Comparison of ENCODE assay signal across 9 cellular contexts in the genomic region with DNA sequence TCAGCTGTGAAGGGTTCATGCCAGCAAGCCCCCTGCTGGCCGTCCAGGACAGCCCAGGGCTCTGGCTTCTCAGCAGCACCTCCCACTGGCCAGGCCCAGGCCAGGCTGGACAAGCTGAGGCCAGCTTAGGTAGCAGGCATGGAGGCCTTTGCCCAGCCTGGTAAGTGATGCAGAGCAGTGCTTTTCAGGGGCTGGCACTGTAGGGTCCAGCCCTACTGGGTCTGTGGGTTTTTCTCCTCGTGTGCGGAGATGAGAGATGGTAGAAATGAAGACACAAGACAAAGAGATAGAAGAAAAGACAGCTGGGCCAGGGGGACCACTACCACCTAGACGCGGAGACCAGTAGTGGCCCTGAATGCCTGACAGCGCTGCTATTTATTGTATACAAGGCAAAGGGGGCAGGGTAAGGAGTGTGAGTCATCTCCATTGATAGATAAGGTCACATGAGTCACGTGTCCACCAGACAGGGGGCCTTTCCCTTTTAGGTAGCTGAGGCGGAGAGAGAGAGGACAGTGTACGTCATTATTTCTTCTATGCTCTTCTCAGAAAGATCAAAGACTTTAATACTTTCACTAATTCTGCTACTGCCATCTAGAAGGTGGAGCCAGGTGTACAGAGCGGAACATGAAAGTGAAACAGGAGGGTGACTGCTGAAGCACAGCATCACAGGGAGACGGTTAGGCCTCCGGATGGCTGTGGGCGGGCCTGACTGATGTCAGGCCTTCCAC. TPM values are rescaled to one million over a fixed set of nuclear protein-coding genes. Genes with fewer than 3 reads are reported as not detected.
DNase-seq lines count a peak whose midpoint lies in the region; ATAC-seq, FAIRE-seq and TF ChIP-seq lines count a peak whose summit lies in the region.
"Not testable (repeated sequence)": the region's sequence is repeated elsewhere in the genome, so short reads cannot be mapped to it uniquely, and the experiment has no call there.
"Had no signal": no experiment of that assay in that cellular context is flagged by ENCODE, and none has a peak within 500 bp of the region (broad histone marks: within the 10 kb centered on the region; RNA-seq: fewer than 3 reads in every experiment).

No MANE protein-coding gene starts in this region.

- peak; percentile 53 for TF ChIP-seq EP300 in K562 (IDR thresholded peaks at IDR 0.05; ENCODE audit: low read length)

- FAIRE-seq in K562 (lab: Jason Lieb, UNC): peak; percentile 89

- peaks cover 38% of the 10 kb centered on the region for H3K79me2 ChIP-seq in K562 (ENCODE audit: control insufficient read depth, insufficient read depth, low read length)

- peak overlapping the region; percentile 92 to 100 (median 98) for H3K27ac Mint-ChIP-seq in immature natural killer cell

- H3K4me3 ChIP-seq in K562; skeletal muscle tissue (ENCODE audit: low read length in 3 of 3): not testable (repeated sequence)

- CTCF ChIA-PET in K562 (lab: Yijun Ruan, JAX; ENCODE audit: low intra/inter-chr PET ratio): interaction anchor here (1.5 kb wide), 1 partner anchor 212 kb away, joined by 3 read pairs; no protein-coding TSS in a partner anchor

- not testable (repeated sequence) for TF ChIP-seq RAD21 in K562 (CRISPR knock-in tag; conservative IDR thresholded peaks at IDR 0.05 in 1 of 2, IDR thresholded peaks at IDR 0.05 in 1 of 2)

- H3K4me3 Mint-ChIP-seq in immature natural killer cell: peak overlapping the region; percentile 66 to 91 (median 85)

- H3K9ac ChIP-seq in K562 (ENCODE audit: insufficient read depth in 1 of 2, low read depth in 2 of 2, low read length in 2 of 2) (peak overlapping the region; percentile 51 to 67; a peak in 2 of 4 replicates), skeletal muscle tissue (ENCODE audit: low read depth in 1 of 3, low read length in 3 of 3) (peak overlapping the region in 2 of 3 donors; percentile 40 to 50)

- BruUV-seq in K562 (replicated peaks; lab: Mats Ljungman, UMichigan): not testable (repeated sequence)

- ATAC-seq in GM18868 (IDR thresholded peaks at IDR 0.05; ENCODE audit: unreplicated experiment) (peak; percentile 76), HG02943 (IDR thresholded peaks at IDR 0.05; ENCODE audit: low read depth, unreplicated experiment) (peak; percentile 84), K562 (peak; percentile 99)

- not testable (repeated sequence) for H4K20me1 ChIP-seq in K562 (replicated peaks; ENCODE audit: control insufficient read depth, insufficient read depth, low read length)

- H3K36me3 ChIP-seq in K562 (ENCODE audit: control insufficient read depth, insufficient read depth, low read length) (peaks cover 82% of the 10 kb centered on the region), skeletal muscle tissue (ENCODE audit: control insufficient read depth in 3 of 3, insufficient read depth in 3 of 3, low read length in 3 of 3) (peaks cover 26 to 36% (median 26%) of the 10 kb centered on the region in 3 donors)

- intact Hi-C loops in K562 (cut with micrococcal nuclease): loop anchor here (1.0 kb wide), 1 partner anchor 212 kb away; no protein-coding TSS in a partner anchor

- H2AFZ ChIP-seq in K562 (ENCODE audit: low read depth, low read length): 0 out of 2 replicates have a peak overlapping the region, but pooled peaks have one; percentile 10

- H3K27ac ChIP-seq in K562 (ENCODE audit: extremely low read depth, low read depth, low read length) (peak overlapping the region; percentile 92; the same call in 2 of the 3 replicates), skeletal muscle tissue (ENCODE audit: low read depth, low read length) (peak overlapping the region; percentile 79)

- not testable (repeated sequence) for H3K4me1 ChIP-seq in K562 (replicated peaks in 1 of 2; ENCODE audit: control insufficient read depth in 2 of 2, insufficient read depth in 2 of 2, low read length in 2 of 2)
- H3K4me1 ChIP-seq in skeletal muscle tissue (ENCODE audit: control insufficient read depth in 3 of 3, insufficient read depth in 3 of 3, low read length in 3 of 3): peaks cover 25 to 33% (median 28%) of the 10 kb centered on the region in 3 donors

- in situ Hi-C loops in K562 (cut with MboI): loop anchor here (5.0 kb wide), 2 partner anchors 127 to 212 kb away; a partner anchor contains a TSS

- H3K4me1 Mint-ChIP-seq in immature natural killer cell: peaks cover 31 to 53% of the 10 kb centered on the region in 2 donors

- not testable (repeated sequence) for H3K9me3 Mint-ChIP-seq in immature natural killer cell

- H3K4me2 ChIP-seq in K562 (ENCODE audit: insufficient read depth, low read length): peak overlapping the region; percentile 71

- H3K27me3 Mint-ChIP-seq in immature natural killer cell (ENCODE audit: low read depth in 3 of 3): peaks cover 5 to 11% (median 10%) of the 10 kb centered on the region in 3 donors

- 1% methylated on average over 9 of the region's 13 CpGs for WGBS in K562 (ENCODE audit: insufficient coverage, low coverage, missing lambda C conversion rate)

- TF ChIP-seq CTCF in K562 (IDR thresholded peaks at IDR 0.05 in 2 of 3, conservative IDR thresholded peaks at IDR 0.05 in 1 of 3; ENCODE audit: insufficient read depth in 2 of 3, low read depth in 1 of 3, low read length in 3 of 3): peak; percentile 50 to 81 (median 76)

- peak; percentile 62 for TF ChIP-seq POLR2A in K562 (conservative IDR thresholded peaks at IDR 0.05)

- peaks cover 7 to 42% (median 9%) of the 10 kb centered on the region in 3 donors for H3K36me3 Mint-ChIP-seq in immature natural killer cell

- H3K27me3 ChIP-seq in K562 (ENCODE audit: control insufficient read depth in 2 of 2, insufficient read depth in 2 of 2, low read length in 2 of 2); skeletal muscle tissue (ENCODE audit: control insufficient read depth in 3 of 3, insufficient read depth in 3 of 3, low read length in 3 of 3): not testable (repeated sequence)

- not testable (repeated sequence) for H3K9me3 ChIP-seq in K562 (replicated peaks; ENCODE audit: control insufficient read depth, insufficient read depth, low read depth, low read length); skeletal muscle tissue (ENCODE audit: control insufficient read depth in 3 of 3, low read length in 3 of 3)

- POLR2A ChIA-PET in K562 (lab: Yijun Ruan, JAX): interaction anchor here (0.6 to 1.8 kb wide), 8 partner anchors 8 to 285 kb away, joined by 3 to 7 read pairs (median 4); no protein-coding TSS in a partner anchor

- peak; percentile 91 for DNase-seq in A172 (ENCODE audit: low spot score)
- DNase-seq in NCI-H460 (ENCODE audit: extremely low read depth, low read depth): peak; percentile 46
- peak; percentile 52 to 66 for DNase-seq in activated CD4-positive, alpha-beta T cell treated with anti-CD3 and anti-CD28 coated beads for 24 hours (ENCODE audit: low read depth in 2 of 2)
- peak in 1 of 4 experiments; percentile 93 for DNase-seq in K562 (ENCODE audit: extremely low read depth in 1 of 4, low spot score in 3 of 4)
- DNase-seq in immature natural killer cell: peak; percentile 87 to 90 (median 89)

- not testable (repeated sequence) for H3K9me1 ChIP-seq in K562 (ENCODE audit: control insufficient read depth, insufficient read depth, low read length)

RNA-seq across cellular contexts. Expression of a gene that starts 13.2 kb away (rescaled TPM):
- total RNA-seq in A172 (2014; rRNA removed; shearing (Covaris generic)): 14.3 and 16.4 TPM in 2 replicates
- 19.9 and 22.5 TPM in 2 replicates for total RNA-seq in NCI-H460 (2014; rRNA removed; shearing (Covaris generic))
- 508 and 575 TPM in 2 replicates for polyA plus RNA-seq in NCI-H460 (2014; cell fraction: nucleus; rRNA removed)
- 248 and 523 TPM in 2 replicates for total RNA-seq in K562 (2011; cell fraction: chromatin; rRNA removed; ENCODE audit: low replicate concordance)
- 303 and 304 TPM in 2 replicates for total RNA-seq in K562 (2011; cell fraction: nucleolus; rRNA removed)
- 245 and 257 TPM in 2 replicates for total RNA-seq in K562 (2011; cell fraction: nucleoplasm; rRNA removed)
- total RNA-seq in K562 (2014; rRNA removed) (37.0 and 37.7 TPM in 2 replicates), K562 (2014; rRNA removed; fragmentation: Illumina TruSeq; extraction: Trizol) (14.4 and 25.4 TPM in 2 replicates), K562 (2015; rRNA removed; fragmentation: Illumina TruSeq; extraction: Trizol) (30.7 and 32.3 TPM in 2 replicates), K562 (2021) (39.0 and 45.3 TPM in 2 replicates), skeletal muscle tissue (4.2 TPM)
- polyA plus RNA-seq in K562 (2011; rRNA removed) (39.2 and 56.1 TPM in 2 replicates), K562 (2014; fragmentation: Illumina TruSeq; extraction: Trizol) (49.9 and 56.7 TPM in 2 replicates), K562 (2014; fragmentation: Nextera tagmentation; extraction: Ambion mirVana) (1 to 10 TPM; 6.2 to 7.1 TPM), K562 (2014; rRNA removed) (94.6 and 99.3 TPM in 2 replicates), immature natural killer cell (10 to 100 TPM; 12.2 to 42.1 (median 12.2) TPM)
- 30.7 and 45.8 TPM in 2 replicates for polyA plus RNA-seq in K562 (2011; cell fraction: cytosol; rRNA removed)
- polyA plus RNA-seq in K562 (2011; cell fraction: nucleus; rRNA removed): 448 and 634 TPM in 2 replicates
- 39.7 and 51.9 TPM in 2 replicates for polyA plus RNA-seq in K562 (2012)
- polyA minus RNA-seq in K562 (2011; rRNA and poly(A)+ RNA removed): 8.3 and 12.6 TPM in 2 replicates
- polyA minus RNA-seq in K562 (2011; cell fraction: cytosol; rRNA and poly(A)+ RNA removed): 2.9 and 8.4 TPM in 2 replicates
- polyA minus RNA-seq in K562 (2011; cell fraction: nucleus; rRNA and poly(A)+ RNA removed): 43.1 and 49.8 TPM in 2 replicates

RNA-seq across cellular contexts. Expression of a gene that starts 28.6 kb away (rescaled TPM):
- not detected in 2 replicates for total RNA-seq in A172 (2014; rRNA removed; shearing (Covaris generic))
- 0.40 and 0.57 TPM in 2 replicates for total RNA-seq in NCI-H460 (2014; rRNA removed; shearing (Covaris generic))
- polyA plus RNA-seq in NCI-H460 (2014; cell fraction: nucleus; rRNA removed): 1.8 and 4.9 TPM in 2 replicates
- total RNA-seq in K562 (2011; cell fraction: chromatin; rRNA removed; ENCODE audit: low replicate concordance): 9.0 and 11.0 TPM in 2 replicates
- 5.9 and 6.2 TPM in 2 replicates for total RNA-seq in K562 (2011; cell fraction: nucleolus; rRNA removed)
- 8.1 and 8.8 TPM in 2 replicates for total RNA-seq in K562 (2011; cell fraction: nucleoplasm; rRNA removed)
- total RNA-seq in K562 (2014; rRNA removed): 0.23 and 0.41 TPM in 2 replicates
- 0.32 and 0.47 TPM in 2 replicates for total RNA-seq in K562 (2014; rRNA removed; fragmentation: Illumina TruSeq; extraction: Trizol)
- total RNA-seq in K562 (2015; rRNA removed; fragmentation: Illumina TruSeq; extraction: Trizol): 0.34 and 0.65 TPM in 2 replicates
- total RNA-seq in K562 (2021): 0.83 and 0.95 TPM in 2 replicates
- polyA plus RNA-seq in K562 (2011; rRNA removed): 1.8 and 3.1 TPM in 2 replicates
- polyA plus RNA-seq in K562 (2011; cell fraction: cytosol; rRNA removed): 1.8 and 3.1 TPM in 2 replicates
- 12.1 and 14.8 TPM in 2 replicates for polyA plus RNA-seq in K562 (2011; cell fraction: nucleus; rRNA removed)
- 0.79 and 2.9 TPM in 2 replicates for polyA plus RNA-seq in K562 (2012)
- polyA plus RNA-seq in K562 (2014; fragmentation: Illumina TruSeq; extraction: Trizol): 0.73 and 0.93 TPM in 2 replicates
- under 1 TPM; 0.13 to 0.21 TPM for polyA plus RNA-seq in K562 (2014; fragmentation: Nextera tagmentation; extraction: Ambion mirVana)
- polyA plus RNA-seq in K562 (2014; rRNA removed): 0.62 and 1.6 TPM in 2 replicates
- 0.30 TPM in 1 of 2 replicates, not detected in the other for polyA minus RNA-seq in K562 (2011; rRNA and poly(A)+ RNA removed)
- polyA minus RNA-seq in K562 (2011; cell fraction: cytosol; rRNA and poly(A)+ RNA removed): not detected in 2 replicates
- 1.1 and 1.6 TPM in 2 replicates for polyA minus RNA-seq in K562 (2011; cell fraction: nucleus; rRNA and poly(A)+ RNA removed)
- 1 to 10 TPM; 1.5 to 2.4 (median 2.0) TPM for polyA plus RNA-seq in immature natural killer cell
- 1.6 TPM for total RNA-seq in skeletal muscle tissue

RNA-seq across cellular contexts. Expression of a gene that starts 37.2 kb away (rescaled TPM):
- not detected in 2 replicates for total RNA-seq in A172 (2014; rRNA removed; shearing (Covaris generic))
- total RNA-seq in NCI-H460 (2014; rRNA removed; shearing (Covaris generic)): not detected in 2 replicates
- not detected in 2 replicates for polyA plus RNA-seq in NCI-H460 (2014; cell fraction: nucleus; rRNA removed)
- 0.21 and 0.53 TPM in 2 replicates for total RNA-seq in K562 (2011; cell fraction: chromatin; rRNA removed; ENCODE audit: low replicate concordance)
- total RNA-seq in K562 (2011; cell fraction: nucleolus; rRNA removed): not detected in 2 replicates
- not detected in 2 replicates for total RNA-seq in K562 (2011; cell fraction: nucleoplasm; rRNA removed)
- total RNA-seq in K562 (2014; rRNA removed): not detected in 2 replicates
- total RNA-seq in K562 (2014; rRNA removed; fragmentation: Illumina TruSeq; extraction: Trizol): not detected in 2 replicates
- not detected in 2 replicates for total RNA-seq in K562 (2015; rRNA removed; fragmentation: Illumina TruSeq; extraction: Trizol)
- total RNA-seq in K562 (2021): not detected in 2 replicates
- polyA plus RNA-seq in K562 (2011; rRNA removed): 0.04 TPM in 1 of 2 replicates, not detected in the other
- not detected in 2 replicates for polyA plus RNA-seq in K562 (2011; cell fraction: cytosol; rRNA removed)
- polyA plus RNA-seq in K562 (2011; cell fraction: nucleus; rRNA removed): not detected in 2 replicates
- polyA plus RNA-seq in K562 (2012): 6.0 and 10.3 TPM in 2 replicates
- not detected in 2 replicates for polyA plus RNA-seq in K562 (2014; fragmentation: Illumina TruSeq; extraction: Trizol)
- polyA plus RNA-seq in K562 (2014; fragmentation: Nextera tagmentation; extraction: Ambion mirVana): 1 to 10 TPM; 1.2 to 3.3 TPM
- polyA plus RNA-seq in K562 (2014; rRNA removed): not detected in 2 replicates
- not detected in 2 replicates for polyA minus RNA-seq in K562 (2011; rRNA and poly(A)+ RNA removed)
- not detected in 2 replicates for polyA minus RNA-seq in K562 (2011; cell fraction: cytosol; rRNA and poly(A)+ RNA removed)
- not detected in 2 replicates for polyA minus RNA-seq in K562 (2011; cell fraction: nucleus; rRNA and poly(A)+ RNA removed)
- polyA plus RNA-seq in immature natural killer cell: 10 to 100 TPM in 1 of 3 donors, 1 to 10 TPM in 2; 6.8 to 11.1 (median 7.6) TPM
- not detected for total RNA-seq in skeletal muscle tissue
- total RNA-seq: ureter had no signal
